13 cellular contexts compared by ENCODE assay signal in the genomic region with DNA sequence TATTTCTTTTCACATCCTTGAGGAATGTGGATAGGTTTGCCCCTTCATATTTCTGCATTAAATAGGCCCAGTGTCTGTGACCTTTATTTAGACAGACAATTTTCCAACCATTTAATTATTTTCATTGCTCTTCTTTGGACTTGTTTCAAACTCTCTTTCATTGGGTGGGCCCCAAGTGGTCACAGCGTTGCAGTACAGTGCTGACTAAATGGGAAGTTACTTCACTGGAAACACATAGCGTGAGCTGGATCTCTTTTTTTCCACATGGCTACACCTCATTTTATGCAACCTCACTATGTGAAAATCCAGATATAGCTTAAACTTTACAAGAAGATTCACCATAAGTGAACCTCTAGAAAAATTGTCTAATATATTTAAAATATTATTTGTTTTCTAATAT.
DNase-seq lines count a peak whose midpoint lies in the region; ATAC-seq and TF ChIP-seq lines count a peak whose summit lies in the region.
"Had no signal": no experiment of that assay in that cellular context is flagged by ENCODE, and none has a peak within 500 bp of the region (broad histone marks: within the 10 kb centered on the region; RNA-seq: fewer than 3 reads in every experiment).

No MANE protein-coding gene starts in this region.

- H4K20me1 ChIP-seq in fibroblast of lung (ENCODE audit: control insufficient read depth, extremely low read depth, insufficient read depth, low read length), result no peaks in the 10 kb centered on the region

- peak; percentile 69 for ATAC-seq in GM18519 (IDR thresholded peaks at IDR 0.05; ENCODE audit: low FRiP score, unreplicated experiment)
- ATAC-seq: activated T-cell treated with anti-CD3 and anti-CD28 coated beads, Interleukin-2, amount 50 U/mL, for 72 hours had no signal

- intact Hi-C loops in activated T-helper 1 cell treated with anti-CD3 and anti-CD28 coated beads, Interleukin-12 subunit alpha, Interleukin-12 subunit beta, Interleukin-2, Interleukin-4 antibody, amounts not matched to agents 30 ng/mL and 10 ng/mL and 1 ng/mL, durations not matched to agents 14 hours and 24 hours and 36 hours (cut with micrococcal nuclease), result no loop called here

- no peaks in the 10 kb centered on the region for H3K79me2 ChIP-seq in fibroblast of lung (ENCODE audit: control insufficient read depth, insufficient read depth, low read length)

- H3K36me3 ChIP-seq in SJSA1 (no peaks in the 10 kb centered on the region), fibroblast of lung (ENCODE audit: control insufficient read depth, insufficient read depth, low read length) (no peaks in the 10 kb centered on the region)
- H3K36me3 ChIP-seq: SJCRH30 had no signal

- no peak overlapping the region for H3K27ac Mint-ChIP-seq in activated T-helper 1 cell treated with anti-CD3 and anti-CD28 coated beads, Interleukin-12 subunit alpha, Interleukin-12 subunit beta, Interleukin-2, Interleukin-4 antibody, amounts not matched to agents 30 ng/mL and 10 ng/mL and 1 ng/mL, durations not matched to agents 14 hours and 24 hours and 36 hours
- H3K27ac Mint-ChIP-seq: activated T-cell treated with anti-CD3 and anti-CD28 coated beads, Interleukin-2, amount 50 U/mL, for 72 hours had no signal

- TF ChIP-seq CTCF in fibroblast of lung (conservative IDR thresholded peaks at IDR 0.05 in 1 of 2, IDR thresholded peaks at IDR 0.05 in 1 of 2; ENCODE audit: low read depth in 1 of 2, low read length in 2 of 2), result peak in 1 of 2 donors; percentile 17

- DNase-seq in SJSA1 (ENCODE audit: low read depth in 1 of 2, low spot score in 2 of 2), result peak; percentile 80 to 91
- peak; percentile 17 to 76 for DNase-seq in fibroblast of lung (ENCODE audit: low read depth in 2 of 2)
- peak; percentile 42 for DNase-seq in renal cortical epithelial cell (ENCODE audit: low read depth)
- DNase-seq in effector CD4-positive, alpha-beta T cell, result no peak
- DNase-seq in HT-29 (ENCODE audit: low spot score), result no peak
- DNase-seq in activated T-helper 1 cell treated with anti-CD3 and anti-CD28 coated beads, Interleukin-12 subunit alpha, Interleukin-12 subunit beta, Interleukin-2, Interleukin-4 antibody, amounts not matched to agents 30 ng/mL and 10 ng/mL and 1 ng/mL, durations not matched to agents 14 hours and 24 hours and 36 hours (ENCODE audit: low spot score), result no peak
- DNase-seq: activated CD4-positive, alpha-beta T cell treated with anti-CD3 and anti-CD28 coated beads for 1 hour; activated T-cell treated with anti-CD3 and anti-CD28 coated beads, Interleukin-2, amount 50 U/mL, for 72 hours; aorta; NCI-H1417 treated with DMSO at 0.1 percent for 48 hours; retina; SJCRH30 had no signal

- no peaks in the 10 kb centered on the region for H3K4me1 Mint-ChIP-seq in activated T-helper 1 cell treated with anti-CD3 and anti-CD28 coated beads, Interleukin-12 subunit alpha, Interleukin-12 subunit beta, Interleukin-2, Interleukin-4 antibody, amounts not matched to agents 30 ng/mL and 10 ng/mL and 1 ng/mL, durations not matched to agents 14 hours and 24 hours and 36 hours (ENCODE audit: low read depth)

- H3K9ac ChIP-seq in fibroblast of lung (ENCODE audit: insufficient read depth, low read length), result no peak overlapping the region

- H3K9me3 ChIP-seq in SJSA1 (replicated peaks) (no peaks in the 10 kb centered on the region; the same call in 1 of the 2 replicates), fibroblast of lung (ENCODE audit: control insufficient read depth, insufficient read depth, low read depth, low read length) (no peaks in the 10 kb centered on the region)
- H3K9me3 ChIP-seq: SJCRH30 had no signal

- no peak overlapping the region for H2AFZ ChIP-seq in fibroblast of lung (ENCODE audit: low read length)

- no peak overlapping the region for H3K27ac ChIP-seq in SJSA1
- no peak overlapping the region for H3K27ac ChIP-seq in fibroblast of lung (ENCODE audit: insufficient read depth, low read length)
- H3K27ac ChIP-seq: SJCRH30 had no signal

- no peaks in the 10 kb centered on the region for H3K36me3 Mint-ChIP-seq in activated T-helper 1 cell treated with anti-CD3 and anti-CD28 coated beads, Interleukin-12 subunit alpha, Interleukin-12 subunit beta, Interleukin-2, Interleukin-4 antibody, amounts not matched to agents 30 ng/mL and 10 ng/mL and 1 ng/mL, durations not matched to agents 14 hours and 24 hours and 36 hours (ENCODE audit: low read depth)

- H3K4me3 ChIP-seq in SJSA1 (no peak overlapping the region), fibroblast of lung (replicated peaks in 1 of 4; ENCODE audit: control extremely low read depth in 1 of 4, insufficient read depth in 1 of 4, low read depth in 3 of 4, low read length in 4 of 4) (no peak overlapping the region)
- H3K4me3 ChIP-seq: SJCRH30 had no signal

- no peaks in the 10 kb centered on the region for H3K27me3 Mint-ChIP-seq in activated T-helper 1 cell treated with anti-CD3 and anti-CD28 coated beads, Interleukin-12 subunit alpha, Interleukin-12 subunit beta, Interleukin-2, Interleukin-4 antibody, amounts not matched to agents 30 ng/mL and 10 ng/mL and 1 ng/mL, durations not matched to agents 14 hours and 24 hours and 36 hours (ENCODE audit: insufficient read depth)

- peaks cover 56% of the 10 kb centered on the region for H3K27me3 ChIP-seq in SJSA1 (replicated peaks)
- H3K27me3 ChIP-seq in fibroblast of lung (ENCODE audit: control insufficient read depth, insufficient read depth, low read length), result no peaks in the 10 kb centered on the region
- H3K27me3 ChIP-seq: SJCRH30 had no signal

- no peak overlapping the region for H3K4me2 ChIP-seq in fibroblast of lung (ENCODE audit: extremely low read depth, insufficient read depth, low read length)

- no peaks in the 10 kb centered on the region for H3K4me1 ChIP-seq in SJSA1 (replicated peaks)
- H3K4me1 ChIP-seq in fibroblast of lung (ENCODE audit: control insufficient read depth, extremely low read depth, insufficient read depth, low read length), result no peaks in the 10 kb centered on the region
- H3K4me1 ChIP-seq: SJCRH30 had no signal

- no peak overlapping the region for H3K4me3 Mint-ChIP-seq in activated T-helper 1 cell treated with anti-CD3 and anti-CD28 coated beads, Interleukin-12 subunit alpha, Interleukin-12 subunit beta, Interleukin-2, Interleukin-4 antibody, amounts not matched to agents 30 ng/mL and 10 ng/mL and 1 ng/mL, durations not matched to agents 14 hours and 24 hours and 36 hours
- H3K4me3 Mint-ChIP-seq: activated T-cell treated with anti-CD3 and anti-CD28 coated beads, Interleukin-2, amount 50 U/mL, for 72 hours had no signal

- no peaks in the 10 kb centered on the region for H3K9me3 Mint-ChIP-seq in activated T-helper 1 cell treated with anti-CD3 and anti-CD28 coated beads, Interleukin-12 subunit alpha, Interleukin-12 subunit beta, Interleukin-2, Interleukin-4 antibody, amounts not matched to agents 30 ng/mL and 10 ng/mL and 1 ng/mL, durations not matched to agents 14 hours and 24 hours and 36 hours

Comparison
In these comparisons a context has a peak if more than half of its experiments do, and no peak if none do; other contexts are left out.
1. DNase-seq: peak in SJSA1 (2 of 2), fibroblast of lung (2 of 2) and renal cortical epithelial cell (single experiment); none in effector CD4-positive, alpha-beta T cell (single experiment), HT-29 (single experiment) and activated T-helper 1 cell treated with anti-CD3 and anti-CD28 coated beads, Interleukin-12 subunit alpha, Interleukin-12 subunit beta, Interleukin-2, Interleukin-4 antibody, amounts not matched to agents 30 ng/mL and 10 ng/mL and 1 ng/mL, durations not matched to agents 14 hours and 24 hours and 36 hours (single experiment).